Comparison of ENCODE assay signal across 21 cellular contexts in the genomic region with DNA sequence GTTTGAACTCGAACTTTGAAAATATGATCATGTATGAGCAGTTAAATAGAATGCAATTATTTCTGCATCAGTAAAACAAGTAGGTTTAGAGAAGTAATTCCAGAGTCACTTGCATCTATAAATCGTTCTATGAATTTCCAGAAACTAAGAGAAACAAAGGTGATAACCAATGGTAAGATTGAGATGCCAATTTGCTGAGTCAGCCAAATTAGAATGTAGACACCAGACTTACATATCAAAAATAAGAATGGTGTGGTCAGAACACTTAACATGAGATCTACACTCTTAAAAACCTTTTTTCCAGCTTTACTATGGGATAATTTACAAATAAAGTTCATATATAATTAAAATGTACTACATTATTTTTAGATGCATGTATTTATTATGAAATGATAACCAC.
A peak's percentile ranks its signal among the peaks of the same experiment; 100 is the strongest.
DNase-seq lines count a peak whose midpoint lies in the region; ATAC-seq, FAIRE-seq and TF ChIP-seq lines count a peak whose summit lies in the region.
"Had no signal": no experiment of that assay in that cellular context is flagged by ENCODE, and none has a peak within 500 bp of the region (broad histone marks: within the 10 kb centered on the region; RNA-seq: fewer than 3 reads in every experiment).

No MANE protein-coding gene starts in this region.

- no peak overlapping the region for H2BK120ac ChIP-seq in IMR-90 (ENCODE audit: low read depth, low read length)
- no peak overlapping the region for H2BK120ac ChIP-seq in H1 (replicated peaks; ENCODE audit: low read depth, low read length)

- no peaks in the 10 kb centered on the region for H3K27me3 ChIP-seq in IMR-90 (ENCODE audit: control insufficient read depth, insufficient read depth, low read length)
- no peaks in the 10 kb centered on the region for H3K27me3 ChIP-seq in H1 (replicated peaks in 1 of 4; ENCODE audit: control insufficient read depth in 3 of 4, extremely low read depth in 1 of 4, insufficient read depth in 3 of 4, low read length in 3 of 4)
- no peaks in the 10 kb centered on the region for H3K27me3 ChIP-seq in naive thymus-derived CD4-positive, alpha-beta T cell (ENCODE audit: control insufficient read depth in 2 of 2, insufficient read depth in 2 of 2, low read length in 2 of 2)
- H3K27me3 ChIP-seq: BLaER1 treated with 17β-estradiol and CSF1 and Interleukin-3, amounts not matched to agents 10 nM and 100 nM had no signal

- no peaks in the 10 kb centered on the region for H3K36me3 ChIP-seq in IMR-90 (ENCODE audit: control insufficient read depth, insufficient read depth, low read length)
- H3K36me3 ChIP-seq in H1 (ENCODE audit: control insufficient read depth in 2 of 4, insufficient read depth in 4 of 4, low read length in 3 of 4), result no peaks in the 10 kb centered on the region
- H3K36me3 ChIP-seq in naive thymus-derived CD4-positive, alpha-beta T cell (ENCODE audit: control insufficient read depth in 2 of 3, insufficient read depth in 3 of 3, low read length in 3 of 3), result no peaks in the 10 kb centered on the region
- H3K36me3 ChIP-seq: BLaER1 treated with 17β-estradiol and CSF1 and Interleukin-3, amounts not matched to agents 10 nM and 100 nM had no signal

- no peaks in the 10 kb centered on the region for H3K36me3 Mint-ChIP-seq in naive thymus-derived CD4-positive, alpha-beta T cell
- H3K36me3 Mint-ChIP-seq: CD8-positive, alpha-beta T cell had no signal

- no peak overlapping the region for H2BK15ac ChIP-seq in IMR-90 (ENCODE audit: low read depth, low read length)
- no peak overlapping the region for H2BK15ac ChIP-seq in H1 (ENCODE audit: low read length)

- in situ Hi-C loops in IMR-90 (cut with MboI; ENCODE audit: low sequenced_read_pairs), result no loop called here

- H3K9ac ChIP-seq in IMR-90 (ENCODE audit: low read depth, low read length) (no peak overlapping the region), H1 (replicated peaks in 1 of 4; ENCODE audit: extremely low read depth in 1 of 4, low read depth in 3 of 4, low read length in 3 of 4) (no peak overlapping the region)
- H3K9ac ChIP-seq: BLaER1 treated with 17β-estradiol and CSF1 and Interleukin-3, amounts not matched to agents 10 nM and 100 nM had no signal

- peaks cover 0 to 19% (median 3%) of the 10 kb centered on the region in 11 donors for H3K9me3 Mint-ChIP-seq in naive thymus-derived CD4-positive, alpha-beta T cell

- H3K9me1 ChIP-seq in IMR-90 (ENCODE audit: insufficient read depth, low read length), result no peaks in the 10 kb centered on the region

- TF ChIP-seq POLR2A in A549 (IDR thresholded peaks at IDR 0.05; ENCODE audit: low read length), result no peak
- TF ChIP-seq POLR2A in IMR-90 (IDR thresholded peaks at IDR 0.05; ENCODE audit: low read depth, low read length), result no peak
- no peak for TF ChIP-seq POLR2A in H1 (IDR thresholded peaks at IDR 0.05; ENCODE audit: control extremely low read depth in 1 of 2, low read depth in 2 of 2, low read length in 2 of 2)

- POLR2A ChIA-PET in A549 (lab: Yijun Ruan, JAX) (no interaction called here), IMR-90 (lab: Charles Lee; ENCODE audit: unreplicated experiment) (no interaction called here), H1 (lab: Charles Lee; ENCODE audit: partially characterized antibody) (no interaction called here)
- POLR2A ChIA-PET in naive thymus-derived CD4-positive, alpha-beta T cell (lab: Charles Lee), result no interaction called here

- H2AFZ ChIP-seq in IMR-90 (replicated peaks; ENCODE audit: low read length, poor library complexity), result no peak overlapping the region
- no peak overlapping the region for H2AFZ ChIP-seq in H1 (ENCODE audit: low read length)

- TF ChIP-seq EP300 in A549 (IDR thresholded peaks at IDR 0.05), result no peak
- TF ChIP-seq EP300 in H1 (IDR thresholded peaks at IDR 0.05; ENCODE audit: borderline replicate concordance in 1 of 2, low read depth in 2 of 2, low read length in 2 of 2), result no peak

- H3K79me2 ChIP-seq in H1 (ENCODE audit: control insufficient read depth in 1 of 2, insufficient read depth in 2 of 2, low read length in 2 of 2), result no peaks in the 10 kb centered on the region

- H3K14ac ChIP-seq in IMR-90 (replicated peaks; ENCODE audit: low read depth, low read length) (no peak overlapping the region), H1 (ENCODE audit: insufficient read length) (no peak overlapping the region)

- intact Hi-C loops in IMR-90 (cut with micrococcal nuclease), result no loop called here
- intact Hi-C loops in naive thymus-derived CD4-positive, alpha-beta T cell (cut with micrococcal nuclease), result no loop called here

- H2AK9ac ChIP-seq in IMR-90 (replicated peaks; ENCODE audit: low read depth, low read length, poor library complexity), result no peak overlapping the region

- H3K4me1 Mint-ChIP-seq in naive thymus-derived CD4-positive, alpha-beta T cell, result no peaks in the 10 kb centered on the region
- H3K4me1 Mint-ChIP-seq: B cell had no signal

- no peak for DNase-seq in A549 (ENCODE audit: low read depth in 1 of 2, low spot score in 1 of 2)
- DNase-seq in IMR-90, result no peak
- no peak for DNase-seq in H1 (ENCODE audit: low read depth in 1 of 2, low spot score in 2 of 2)
- DNase-seq in naive thymus-derived CD4-positive, alpha-beta T cell, result no peak
- DNase-seq: 8988T; AML-193; Caco-2; Calu3; CD4-positive, alpha-beta T cell; CD8-positive, alpha-beta T cell; DMS79 treated with DMSO at 0.1 percent for 48 hours; GF-D8 had no signal

- H3K4me2 ChIP-seq in A549 (no peak overlapping the region), IMR-90 (ENCODE audit: low read depth, low read length) (no peak overlapping the region), H1 (ENCODE audit: insufficient read depth in 1 of 2, low read depth in 2 of 2, low read length in 2 of 2) (no peak overlapping the region)
- H3K4me2 ChIP-seq: BLaER1 treated with 17β-estradiol and CSF1 and Interleukin-3, amounts not matched to agents 10 nM and 100 nM had no signal

- H3K4ac ChIP-seq in IMR-90 (ENCODE audit: low read depth, low read length) (no peak overlapping the region), H1 (replicated peaks; ENCODE audit: insufficient read length, low read depth, low read length) (no peak overlapping the region)

- H3K4me3 ChIP-seq in A549 (no peak overlapping the region), IMR-90 (ENCODE audit: insufficient read depth, low read depth, low read length) (no peak overlapping the region), H1 (ENCODE audit: extremely low read depth in 1 of 4, insufficient read depth in 2 of 4, low read depth in 3 of 4, low read length in 4 of 4) (no peak overlapping the region)
- H3K4me3 ChIP-seq in naive thymus-derived CD4-positive, alpha-beta T cell (ENCODE audit: low read length), result no peak overlapping the region
- H3K4me3 ChIP-seq: BLaER1 treated with 17β-estradiol and CSF1 and Interleukin-3, amounts not matched to agents 10 nM and 100 nM had no signal

- no TSS peak for BruUV-seq in IMR-90 (replicated peaks; lab: Mats Ljungman, UMichigan)

- no peak overlapping the region for H3K27ac ChIP-seq in A549
- no peak overlapping the region for H3K27ac ChIP-seq in IMR-90 (ENCODE audit: insufficient read depth, low read length)
- H3K27ac ChIP-seq in H1 (ENCODE audit: low read depth, low read length), result no peak overlapping the region
- no peak overlapping the region for H3K27ac ChIP-seq in naive thymus-derived CD4-positive, alpha-beta T cell (ENCODE audit: low read depth, low read length)
- H3K27ac ChIP-seq: BLaER1 treated with 17β-estradiol and CSF1 and Interleukin-3, amounts not matched to agents 10 nM and 100 nM; C4-2B had no signal

- no peak overlapping the region for H4K5ac ChIP-seq in IMR-90 (ENCODE audit: low read depth, low read length)
- H4K5ac ChIP-seq in H1 (ENCODE audit: insufficient read length, low read depth, low read length), result no peak overlapping the region

- H3K23ac ChIP-seq in IMR-90 (ENCODE audit: low read depth, low read length) (no peak overlapping the region), H1 (ENCODE audit: insufficient read length) (no peak overlapping the region)

- TF ChIP-seq RAD21 in A549 (conservative IDR thresholded peaks at IDR 0.05 in 1 of 2, IDR thresholded peaks at IDR 0.05 in 1 of 2) (no peak), IMR-90 (IDR thresholded peaks at IDR 0.05; ENCODE audit: low read length) (no peak), H1 (IDR thresholded peaks at IDR 0.05 in 1 of 2, conservative IDR thresholded peaks at IDR 0.05 in 1 of 2; ENCODE audit: low read depth in 2 of 2, low read length in 2 of 2) (no peak)

- H3K56ac ChIP-seq in IMR-90 (ENCODE audit: extremely low read depth, insufficient read depth, low read length), result no peak overlapping the region
- H3K56ac ChIP-seq in H1 (replicated peaks; ENCODE audit: insufficient read length, low read depth, low read length), result no peak overlapping the region

- H3K79me1 ChIP-seq in IMR-90 (ENCODE audit: low read depth in 1 of 2, low read length in 2 of 2), result no peaks in the 10 kb centered on the region
- H3K79me1 ChIP-seq in H1 (ENCODE audit: low read depth, low read length), result no peaks in the 10 kb centered on the region

- CTCF ChIA-PET in A549 (lab: Yijun Ruan, JAX), result no interaction called here
- CTCF ChIA-PET in IMR-90 (lab: Yijun Ruan, JAX), result no interaction called here
- CTCF ChIA-PET in H1 (lab: Charles Lee; ENCODE audit: partially characterized antibody), result no interaction called here
- CTCF ChIA-PET in naive thymus-derived CD4-positive, alpha-beta T cell (lab: Charles Lee), result no interaction called here

- H4K8ac ChIP-seq in IMR-90 (ENCODE audit: low read depth in 2 of 2, low read length in 2 of 2) (no peak overlapping the region), H1 (ENCODE audit: extremely low read depth, insufficient read depth, low read length) (no peak overlapping the region)

- no peak overlapping the region for H3K4me3 Mint-ChIP-seq in naive thymus-derived CD4-positive, alpha-beta T cell
- H3K4me3 Mint-ChIP-seq: B cell; CD4-positive, alpha-beta T cell; CD8-positive, alpha-beta T cell had no signal

- WGBS in A549 (ENCODE audit: missing lambda C conversion rate), result 34% methylated on average over 2 of the region's 2 CpGs
- no CpG with 5 or more reads among the region's 2 CpGs for WGBS in IMR-90 (ENCODE audit: extremely low coverage in 2 of 2, insufficient read length in 1 of 2), 2 experiments
- 81% methylated on average over 2 of the region's 2 CpGs; no CpG with 5 or more reads in 1 of the 2 experiments for WGBS in H1 (ENCODE audit: extremely low coverage in 1 of 2, insufficient coverage in 1 of 2, insufficient read length in 1 of 2, insufficient replicate concordance in 2 of 2, low coverage in 1 of 2, low lambda C conversion rate in 2 of 2, missing lambda C conversion rate in 1 of 2), 2 experiments

- H3K18ac ChIP-seq in IMR-90 (ENCODE audit: low read depth, low read length) (no peak overlapping the region), H1 (ENCODE audit: extremely low read depth, low read length) (no peak overlapping the region)

- H3K4me1 ChIP-seq in A549 (no peaks in the 10 kb centered on the region), IMR-90 (ENCODE audit: control insufficient read depth, insufficient read depth, low read length) (no peaks in the 10 kb centered on the region), H1 (replicated peaks in 1 of 4; ENCODE audit: control insufficient read depth in 3 of 4, insufficient read depth in 4 of 4, low read length in 3 of 4) (no peaks in the 10 kb centered on the region; a peak in 1 of 7 replicates)
- no peaks in the 10 kb centered on the region for H3K4me1 ChIP-seq in naive thymus-derived CD4-positive, alpha-beta T cell (ENCODE audit: control insufficient read depth in 2 of 2, insufficient read depth in 2 of 2, low read length in 2 of 2)
- H3K4me1 ChIP-seq: BLaER1 treated with 17β-estradiol and CSF1 and Interleukin-3, amounts not matched to agents 10 nM and 100 nM; Caco-2 had no signal

- H4K20me1 ChIP-seq in IMR-90 (ENCODE audit: insufficient read depth, low read length), result no peaks in the 10 kb centered on the region
- H4K20me1 ChIP-seq in H1 (replicated peaks in 1 of 2; ENCODE audit: control insufficient read depth in 1 of 2, insufficient read depth in 2 of 2, low read length in 2 of 2), result no peaks in the 10 kb centered on the region
- H4K20me1 ChIP-seq: BLaER1 treated with 17β-estradiol and CSF1 and Interleukin-3, amounts not matched to agents 10 nM and 100 nM had no signal

- H3K27ac Mint-ChIP-seq in naive thymus-derived CD4-positive, alpha-beta T cell, result no peak overlapping the region
- H3K27ac Mint-ChIP-seq: B cell; CD4-positive, alpha-beta T cell; CD8-positive, alpha-beta T cell had no signal

- FAIRE-seq in A549 (lab: Jason Lieb, UNC), result peak; percentile 85
- no peak for FAIRE-seq in H1 (lab: Jason Lieb, UNC)
- FAIRE-seq: A204.1, D721Med, G401.6, GM12891, GM19239 had no signal

- H3K23me2 ChIP-seq in H1 (ENCODE audit: low read depth, low read length), result no peaks in the 10 kb centered on the region

- dilution Hi-C loops in IMR-90 (cut with HindIII; ENCODE audit: low sequenced_read_pairs, unreplicated experiment), result no loop called here

- H2AK5ac ChIP-seq in IMR-90 (ENCODE audit: low read depth, low read length) (no peak overlapping the region), H1 (ENCODE audit: low read depth, low read length) (no peak overlapping the region)

- H2BK20ac ChIP-seq in IMR-90 (ENCODE audit: low read depth, low read length), result no peak overlapping the region
- no peak overlapping the region for H2BK20ac ChIP-seq in H1 (ENCODE audit: low read length)

- H2BK12ac ChIP-seq in H1 (ENCODE audit: low read depth, low read length), result no peak overlapping the region

- H3K27me3 Mint-ChIP-seq in naive thymus-derived CD4-positive, alpha-beta T cell, result no peaks in the 10 kb centered on the region
- H3K27me3 Mint-ChIP-seq: B cell; CD4-positive, alpha-beta T cell had no signal

- TF ChIP-seq CTCF in A549 (IDR thresholded peaks at IDR 0.05), result no peak
- TF ChIP-seq CTCF in IMR-90 (conservative IDR thresholded peaks at IDR 0.05; ENCODE audit: low read depth, low read length), result no peak
- TF ChIP-seq CTCF in H1 (IDR thresholded peaks at IDR 0.05; ENCODE audit: control extremely low read depth in 1 of 3, insufficient read depth in 1 of 3, low read depth in 1 of 3, low read length in 3 of 3), result no peak

- H4K91ac ChIP-seq in IMR-90 (ENCODE audit: insufficient read depth, low read depth, low read length) (no peak overlapping the region), H1 (replicated peaks; ENCODE audit: insufficient read length, low read length) (no peak overlapping the region)

- ATAC-seq in A549 (no peak), IMR-90 (ENCODE audit: low read depth) (no peak), HG03135 (IDR thresholded peaks at IDR 0.05; ENCODE audit: unreplicated experiment) (no peak)
- ATAC-seq in naive thymus-derived CD4-positive, alpha-beta T cell, result no peak
- ATAC-seq: CD8-positive, alpha-beta T cell had no signal

- no peaks in the 10 kb centered on the region for H3K9me3 ChIP-seq in A549
- H3K9me3 ChIP-seq in IMR-90 (ENCODE audit: control insufficient read depth, insufficient read depth, low read length), result no peaks in the 10 kb centered on the region
- H3K9me3 ChIP-seq in H1 (ENCODE audit: insufficient read depth in 2 of 2, low read depth in 1 of 2, low read length in 1 of 2), result no peaks in the 10 kb centered on the region
- H3K9me3 ChIP-seq in naive thymus-derived CD4-positive, alpha-beta T cell (ENCODE audit: control insufficient read depth in 2 of 3, low read length in 3 of 3), result no peaks in the 10 kb centered on the region
- H3K9me3 ChIP-seq: BLaER1 treated with 17β-estradiol and CSF1 and Interleukin-3, amounts not matched to agents 10 nM and 100 nM; Caco-2 had no signal

- no peak overlapping the region for H2BK5ac ChIP-seq in IMR-90 (ENCODE audit: low read depth, low read length, poor library complexity, severe bottlenecking)
- no peak overlapping the region for H2BK5ac ChIP-seq in H1 (ENCODE audit: low read depth, low read length)
